19 cellular contexts compared by ENCODE assay signal in the genomic region with DNA sequence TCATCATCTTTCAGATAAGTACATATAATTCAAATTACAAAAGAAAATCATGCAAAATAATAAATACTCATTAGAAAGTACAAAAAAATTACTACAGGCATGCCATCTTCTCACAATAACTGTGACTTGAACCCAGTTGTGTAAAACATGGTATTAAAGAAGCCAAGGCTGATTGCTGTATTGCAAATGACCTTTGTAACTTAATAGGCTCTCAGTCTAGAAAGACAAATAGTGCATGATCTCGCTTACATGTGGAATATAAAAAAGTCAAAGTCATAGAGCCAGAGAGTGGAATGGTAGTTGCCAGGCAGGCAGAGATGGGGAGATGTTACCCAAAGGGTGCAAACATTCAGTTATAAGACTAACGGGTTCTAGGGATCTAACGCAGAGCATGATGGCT.
"Had no signal": no experiment of that assay in that cellular context is flagged by ENCODE, and none has a peak within 500 bp of the region (broad histone marks: within the 10 kb centered on the region; RNA-seq: fewer than 3 reads in every experiment).

No MANE protein-coding gene starts in this region.

- DNase-seq: activated B cell treated with CpG ODN at 0.5 μM for 24 hours; activated CD8-positive, alpha-beta memory T cell treated with anti-CD3 and anti-CD28 coated beads, Interleukin-2, amount 50 U/mL, for 4 hours; activated CD8-positive, alpha-beta T cell treated with anti-CD3 and anti-CD28 coated beads for 36 hours; activated T-cell treated with anti-CD3 and anti-CD28 coated beads, Interleukin-2, amount 50 U/mL, for 72 hours; aorta; caudate nucleus; NCI-H1105; NCI-H1436; NCI-H187; NCI-H2081; NCI-H2171 treated with DMSO at 0.1 percent for 48 hours; NCI-H226; NCI-H69; NK-92 treated with Interleukin-12 subunit alpha and Interleukin-12 subunit beta, amount 100 ng/mL, for 24 hours; OCI-M1; RPMI8226; T-cell; T-helper 2 cell; T1000 had no signal
